ENCODE assay signal across 1 cellular context in genomic region chr16:75265911-75266701, GRCh38.
TF ChIP-seq lines count a peak whose summit lies in the region.

No MANE protein-coding gene starts in this region.

TF ChIP-seq in HepG2, 621 proteins besides CTCF, POLR2A, EP300 and RAD21 (continued from another document and continues in another):
- no peak for TF ChIP-seq NFAT5 (CRISPR knock-in tag; IDR thresholded peaks at IDR 0.05)
- TF ChIP-seq ZNF746 (CRISPR knock-in tag; IDR thresholded peaks at IDR 0.05) = no peak; the same call in 1 of the 2 replicates
- peak; percentile 35; the same call in 1 of the 2 replicates for TF ChIP-seq KDM3A (CRISPR knock-in tag; IDR thresholded peaks at IDR 0.05; ENCODE audit: low read depth)
- TF ChIP-seq ARNTL (CRISPR knock-in tag; IDR thresholded peaks at IDR 0.05) = peak; percentile 70
- TF ChIP-seq HCFC1 (IDR thresholded peaks at IDR 0.05; ENCODE audit: low read depth, low read length) = no peak
- TF ChIP-seq ZNF33B (CRISPR knock-in tag; IDR thresholded peaks at IDR 0.05) = no peak; the same call in 1 of the 2 replicates
- peak; percentile 78; the same call in 1 of the 2 replicates for TF ChIP-seq SIN3A (IDR thresholded peaks at IDR 0.05; ENCODE audit: borderline replicate concordance, low read depth, low read length)
- 0 out of 2 replicates have a peak, but pooled peaks have one; percentile 79 for TF ChIP-seq ZIK1 (CRISPR knock-in tag; IDR thresholded peaks at IDR 0.05; ENCODE audit: borderline replicate concordance, low read depth)
- TF ChIP-seq ZNF296 (CRISPR knock-in tag; conservative IDR thresholded peaks at IDR 0.05) = peak; percentile 37; the same call in 1 of the 2 replicates
- 0 out of 2 replicates have a peak, but pooled peaks have one; percentile 53 for TF ChIP-seq RFXANK (CRISPR knock-in tag; IDR thresholded peaks at IDR 0.05)
- no peak for TF ChIP-seq FIP1L1 (IDR thresholded peaks at IDR 0.05; ENCODE audit: borderline replicate concordance, insufficient read depth, low read depth, low read length)
- peak; percentile 62 for TF ChIP-seq NCOA2 (CRISPR knock-in tag; IDR thresholded peaks at IDR 0.05)
- no peak for TF ChIP-seq ELK4 (CRISPR knock-in tag; IDR thresholded peaks at IDR 0.05; ENCODE audit: borderline replicate concordance)
- TF ChIP-seq AKNA (CRISPR knock-in tag; IDR thresholded peaks at IDR 0.05; ENCODE audit: borderline replicate concordance) = 0 out of 2 replicates have a peak, but pooled peaks have one; percentile 71
- TF ChIP-seq ZNF274 (CRISPR knock-in tag; IDR thresholded peaks at IDR 0.05) = peak; percentile 79
- TF ChIP-seq ZFYVE20 (CRISPR knock-in tag; IDR thresholded peaks at IDR 0.05; ENCODE audit: borderline replicate concordance, low read depth) = no peak
- TF ChIP-seq TCF12 (IDR thresholded peaks at IDR 0.05) = no peak
- TF ChIP-seq TCF12 (CRISPR knock-in tag; IDR thresholded peaks at IDR 0.05) = no peak; the same call in 1 of the 2 replicates
- no peak for TF ChIP-seq ZNF142 (CRISPR knock-in tag; IDR thresholded peaks at IDR 0.05)
- TF ChIP-seq ARID2 (CRISPR knock-in tag; IDR thresholded peaks at IDR 0.05; ENCODE audit: borderline replicate concordance) = no peak
- TF ChIP-seq HOXA7 (CRISPR knock-in tag; IDR thresholded peaks at IDR 0.05) = no peak
- TF ChIP-seq ZNF382 (CRISPR knock-in tag; IDR thresholded peaks at IDR 0.05; ENCODE audit: borderline replicate concordance) = no peak
- peak; percentile 96 for TF ChIP-seq REPIN1 (CRISPR knock-in tag; IDR thresholded peaks at IDR 0.05; ENCODE audit: borderline replicate concordance, low read depth)
- TF ChIP-seq ZFP36L1 (CRISPR knock-in tag; IDR thresholded peaks at IDR 0.05) = peak; percentile 54
- no peak for TF ChIP-seq SMAD9 (CRISPR knock-in tag; IDR thresholded peaks at IDR 0.05)
- TF ChIP-seq ZBTB20 (CRISPR knock-in tag; IDR thresholded peaks at IDR 0.05; ENCODE audit: borderline replicate concordance, low read depth) = no peak; the same call in 1 of the 2 replicates
- TF ChIP-seq FOXP4 (CRISPR knock-in tag; IDR thresholded peaks at IDR 0.05) = peak; percentile 60
- no peak for TF ChIP-seq GABPA (IDR thresholded peaks at IDR 0.05; ENCODE audit: low read depth, low read length)
- TF ChIP-seq GABPA (CRISPR knock-in tag; IDR thresholded peaks at IDR 0.05; ENCODE audit: low read depth) = no peak
- no peak for TF ChIP-seq STAT6 (CRISPR knock-in tag; IDR thresholded peaks at IDR 0.05; ENCODE audit: borderline replicate concordance)
- no peak for TF ChIP-seq NFE2L2 (IDR thresholded peaks at IDR 0.05; ENCODE audit: low read length)
- no peak; the same call in 1 of the 2 replicates for TF ChIP-seq CREBL2 (CRISPR knock-in tag; IDR thresholded peaks at IDR 0.05; ENCODE audit: borderline replicate concordance)
